Comparison of ENCODE assay signal across 14 cellular contexts in genomic region chr12:4241592-4241991, GRCh38.
DNase-seq lines count a peak whose midpoint lies in the region; ATAC-seq and TF ChIP-seq lines count a peak whose summit lies in the region.
"Had no signal": no experiment of that assay in that cellular context is flagged by ENCODE, and none has a peak within 500 bp of the region (broad histone marks: within the 10 kb centered on the region; RNA-seq: fewer than 3 reads in every experiment).

No MANE protein-coding gene starts in this region.

- ATAC-seq in GM19324 (IDR thresholded peaks at IDR 0.05; ENCODE audit: low FRiP score, unreplicated experiment): no peak
- ATAC-seq: A549 had no signal

- in situ Hi-C loops in GM13976 (cut with MboI; ENCODE audit: low sequenced_read_pairs, unreplicated experiment): no loop called here

- H4K20me1 ChIP-seq in Loucy (ENCODE audit: insufficient read depth, low read length, poor library complexity, severe bottlenecking): no peaks in the 10 kb centered on the region

- no peaks in the 10 kb centered on the region for H3K79me2 ChIP-seq in Loucy (ENCODE audit: insufficient read depth, low read length)

- H2AFZ ChIP-seq in Loucy (ENCODE audit: low read length): no peak overlapping the region
- H2AFZ ChIP-seq: GM23248 had no signal

- H3K4me1 ChIP-seq in Loucy (ENCODE audit: insufficient read depth, low read length, poor library complexity, severe bottlenecking): peaks cover 69% of the 10 kb centered on the region
- peaks cover 60 to 63% of the 10 kb centered on the region in 2 experiments for H3K4me1 ChIP-seq in neutrophil (ENCODE audit: control insufficient read depth in 1 of 2, insufficient read depth in 1 of 2, low read depth in 1 of 2, low read length in 1 of 2)
- H3K4me1 ChIP-seq: A549, Caco-2 had no signal

- H3K9me3 ChIP-seq in Loucy (ENCODE audit: insufficient read depth, low read depth, low read length) (peaks cover 26% of the 10 kb centered on the region), neutrophil (no peaks in the 10 kb centered on the region)
- H3K9me3 ChIP-seq: A549 had no signal

- H3K36me3 ChIP-seq in Loucy (ENCODE audit: insufficient read depth, low read length) (no peaks in the 10 kb centered on the region), neutrophil (no peaks in the 10 kb centered on the region)

- H3F3A ChIP-seq in Loucy (ENCODE audit: low read depth): no peaks in the 10 kb centered on the region

- no peak for TF ChIP-seq CTCF in Loucy (conservative IDR thresholded peaks at IDR 0.05; ENCODE audit: low read length)
- TF ChIP-seq CTCF in NB4 (IDR thresholded peaks at IDR 0.05; ENCODE audit: low read depth, low read length): no peak
- TF ChIP-seq CTCF in neutrophil (IDR thresholded peaks at IDR 0.05): no peak
- no peak for TF ChIP-seq CTCF in GM13976 (IDR thresholded peaks at IDR 0.05; ENCODE audit: borderline replicate concordance, control extremely low read depth, extremely low read depth, insufficient read depth, missing control alignments)

- H3K4me3 ChIP-seq in Loucy (ENCODE audit: low read length, poor library complexity, severe bottlenecking) (no peak overlapping the region), NB4 (ENCODE audit: low read depth, low read length) (no peak overlapping the region), neutrophil (ENCODE audit: low read depth in 1 of 2, low read length in 1 of 2) (no peak overlapping the region)
- H3K4me3 ChIP-seq: A549, GM23248 had no signal

- peak overlapping the region; percentile 62 for H3K4me2 ChIP-seq in Loucy (ENCODE audit: low read depth, low read length, poor library complexity, severe bottlenecking)
- H3K4me2 ChIP-seq: A549 had no signal

- peak overlapping the region; percentile 60 for H3K9ac ChIP-seq in Loucy (ENCODE audit: low read depth, low read length, poor library complexity, severe bottlenecking)
- H3K9ac ChIP-seq: GM23248 had no signal

- no peaks in the 10 kb centered on the region for H3K27me3 ChIP-seq in Loucy (ENCODE audit: insufficient read depth, low read length, poor library complexity, severe bottlenecking)
- no peaks in the 10 kb centered on the region for H3K27me3 ChIP-seq in neutrophil

- no peaks in the 10 kb centered on the region for H3K9me2 ChIP-seq in Loucy (replicated peaks; ENCODE audit: low read depth, low read length)

- peak overlapping the region; percentile 47 for H3K27ac ChIP-seq in neutrophil
- H3K27ac ChIP-seq: A549, GM23248 had no signal

- DNase-seq in NB4 (ENCODE audit: low read depth): peak; percentile 51
- peak; percentile 34 for DNase-seq in ecto neural progenitor cell (ENCODE audit: low spot score)
- no peak for DNase-seq in GM13976 (ENCODE audit: low spot score)
- no peak for DNase-seq in NK-92 (lab: John Stamatoyannopoulos, UW; ENCODE audit: unreplicated experiment)
- DNase-seq: Caco-2; CD8-positive, alpha-beta memory T cell; DND-41; GDM1; GM23248; H7 had no signal

- TF ChIP-seq POLR2A in NB4 (IDR thresholded peaks at IDR 0.05; ENCODE audit: extremely low read depth, insufficient read length): no peak

Comparison
In these comparisons a context has a peak if more than half of its experiments do, and no peak if none do; other contexts are left out.
1. DNase-seq: peak in NB4 (single experiment) and ecto neural progenitor cell (single experiment); none in GM13976 (single experiment) and NK-92 (single experiment).